ENCODE assay signal across 21 cellular contexts in genomic region chr4:63233679-63234078, GRCh38.
A peak's percentile ranks its signal among the peaks of the same experiment; 100 is the strongest.
DNase-seq lines count a peak whose midpoint lies in the region; ATAC-seq and TF ChIP-seq lines count a peak whose summit lies in the region.
"Had no signal": no experiment of that assay in that cellular context is flagged by ENCODE, and none has a peak within 500 bp of the region (broad histone marks: within the 10 kb centered on the region; RNA-seq: fewer than 3 reads in every experiment).

No MANE protein-coding gene starts in this region.

- ATAC-seq in HG03108 (IDR thresholded peaks at IDR 0.05; ENCODE audit: unreplicated experiment) (no peak), GM21367 (IDR thresholded peaks at IDR 0.05; ENCODE audit: unreplicated experiment) (no peak)
- ATAC-seq: A549; CD8-positive, alpha-beta T cell; GM12878 had no signal

- H3F3A ChIP-seq in SK-N-SH (replicated peaks; ENCODE audit: insufficient read depth), result no peaks in the 10 kb centered on the region

- DNase-seq in DMS 273 (lab: John Stamatoyannopoulos, UW; ENCODE audit: unreplicated experiment) (peak; percentile 6), DMS 273 treated with DMSO at 0.1 percent for 48 hours (lab: John Stamatoyannopoulos, UW) (no peak), SK-N-SH (no peak)
- DNase-seq: AML-193; Caco-2; Calu3; CD4-positive, alpha-beta T cell; CD8-positive, alpha-beta T cell; DMS153; DMS53; DMS79; DND-41; EL; GDM1 had no signal

- H3K36me3 ChIP-seq in SK-N-SH (replicated peaks in 1 of 2; ENCODE audit: control insufficient read depth in 1 of 2, insufficient read depth in 2 of 2, low read length in 1 of 2), result no peaks in the 10 kb centered on the region
- H3K36me3 ChIP-seq: BLaER1 treated with 17β-estradiol and CSF1 and Interleukin-3, amounts not matched to agents 10 nM and 100 nM had no signal

- CTCF ChIA-PET in SK-N-SH (lab: Yijun Ruan, JAX), result no interaction called here

- no peak overlapping the region for H3K4me3 ChIP-seq in SK-N-SH (ENCODE audit: low read depth in 2 of 2, low read length in 1 of 2)
- H3K4me3 ChIP-seq: A549; BLaER1 treated with 17β-estradiol and CSF1 and Interleukin-3, amounts not matched to agents 10 nM and 100 nM; GM12878 had no signal

- H3K79me2 ChIP-seq in SK-N-SH (ENCODE audit: insufficient read depth), result no peaks in the 10 kb centered on the region

- peak in 1 of 2 experiments; percentile 48; a peak in 1 of 4 replicates for TF ChIP-seq EP300 in SK-N-SH (IDR thresholded peaks at IDR 0.05; ENCODE audit: borderline replicate concordance in 1 of 2, low read depth in 1 of 2, low read length in 1 of 2)

- no peaks in the 10 kb centered on the region for H3K27me3 ChIP-seq in SK-N-SH (ENCODE audit: insufficient read depth)
- H3K27me3 ChIP-seq: BLaER1 treated with 17β-estradiol and CSF1 and Interleukin-3, amounts not matched to agents 10 nM and 100 nM had no signal

- no peak overlapping the region for H2AFZ ChIP-seq in SK-N-SH (ENCODE audit: low read depth)

- H3K27ac ChIP-seq in SK-N-SH (ENCODE audit: low read depth in 2 of 2, low read length in 1 of 2), result no peak overlapping the region
- H3K27ac ChIP-seq: 22Rv1; A549; BLaER1 treated with 17β-estradiol and CSF1 and Interleukin-3, amounts not matched to agents 10 nM and 100 nM; C4-2B had no signal

- TF ChIP-seq RAD21 in SK-N-SH (IDR thresholded peaks at IDR 0.05; ENCODE audit: low read length), result no peak

- H3K4me1 ChIP-seq in SK-N-SH (ENCODE audit: control insufficient read depth in 1 of 2, insufficient read depth in 2 of 2, low read depth in 1 of 2, low read length in 1 of 2), result no peaks in the 10 kb centered on the region
- H3K4me1 ChIP-seq: A549; BLaER1 treated with 17β-estradiol and CSF1 and Interleukin-3, amounts not matched to agents 10 nM and 100 nM; Caco-2 had no signal

- TF ChIP-seq CTCF in SK-N-SH (IDR thresholded peaks at IDR 0.05), result no peak

- no peaks in the 10 kb centered on the region for H3K9me3 ChIP-seq in SK-N-SH
- H3K9me3 ChIP-seq: A549; BLaER1 treated with 17β-estradiol and CSF1 and Interleukin-3, amounts not matched to agents 10 nM and 100 nM; Caco-2 had no signal

- POLR2A ChIA-PET in SK-N-SH (lab: Yijun Ruan, JAX), result no interaction called here

- no peaks in the 10 kb centered on the region for H4K20me1 ChIP-seq in SK-N-SH (ENCODE audit: insufficient read depth)
- H4K20me1 ChIP-seq: BLaER1 treated with 17β-estradiol and CSF1 and Interleukin-3, amounts not matched to agents 10 nM and 100 nM had no signal

- WGBS in SK-N-SH (ENCODE audit: low lambda C conversion rate), result 3% methylated on average over 1 of the region's 1 CpG

- no peaks in the 10 kb centered on the region for H3K9me2 ChIP-seq in SK-N-SH

- no peak overlapping the region for H3K9ac ChIP-seq in SK-N-SH
- H3K9ac ChIP-seq: BLaER1 treated with 17β-estradiol and CSF1 and Interleukin-3, amounts not matched to agents 10 nM and 100 nM had no signal

- H3K4me2 ChIP-seq in SK-N-SH, result no peak overlapping the region
- H3K4me2 ChIP-seq: A549; BLaER1 treated with 17β-estradiol and CSF1 and Interleukin-3, amounts not matched to agents 10 nM and 100 nM had no signal

TF ChIP-seq in SK-N-SH, 30 proteins besides CTCF, POLR2A, EP300 and RAD21:
- TF ChIP-seq EZH2phosphoT487 (IDR thresholded peaks at IDR 0.05; ENCODE audit: borderline replicate concordance, low read depth) (no peak), TCF12 (IDR thresholded peaks at IDR 0.05) (no peak), GATA2 (CRISPR knock-in tag; IDR thresholded peaks at IDR 0.05) (peak; percentile 30; the same call in 1 of the 2 replicates)
